28 cellular contexts compared by ENCODE assay signal in genomic region chr21:42858957-42859890, GRCh38.
"Had no signal": no experiment of that assay in that cellular context is flagged by ENCODE, and none has a peak within 500 bp of the region (broad histone marks: within the 10 kb centered on the region; RNA-seq: fewer than 3 reads in every experiment).

No MANE protein-coding gene starts in this region.

- H3K4me3 Mint-ChIP-seq: activated naive CD4-positive, alpha-beta T cell treated with anti-CD3 and anti-CD28 coated beads, Interleukin-2, amount 50 U/mL, for 24 hours; activated naive CD8-positive, alpha-beta T cell treated with anti-CD3 and anti-CD28 coated beads, Interleukin-2, amount 50 U/mL, for 24 hours; activated T-cell treated with anti-CD3 and anti-CD28 coated beads, Interleukin-2, amount 50 U/mL, for 4 hours; dendritic cell treated with granulocyte-macrophage colony-stimulating factor and Interleukin-4, amounts not matched to agents 40 ng/mL and 50 ng/mL, for 4 days; mesothelial cell of epicardium; naive B cell; stimulated activated effector memory CD8-positive, alpha-beta T cell treated with anti-CD3 and anti-CD28 coated beads, Interleukin-12 subunit alpha, Interleukin-12 subunit beta, amount 100 ng/mL, for 72 hours; T-helper 2 cell treated with Interferon-gamma antibody and Interleukin-4, amounts not matched to agents 5 μg/mL and 100 μg/mL, for 36 hours had no signal

- H3K9me3 Mint-ChIP-seq: activated naive CD4-positive, alpha-beta T cell treated with anti-CD3 and anti-CD28 coated beads, Interleukin-2, amount 50 U/mL, for 24 hours; activated naive CD8-positive, alpha-beta T cell treated with anti-CD3 and anti-CD28 coated beads, Interleukin-2, amount 50 U/mL, for 24 hours; activated T-cell treated with anti-CD3 and anti-CD28 coated beads, Interleukin-2, amount 50 U/mL, for 4 hours; activated T-helper 2 cell treated with anti-CD3 and anti-CD28 coated beads, Interferon-gamma antibody, Interleukin-2, Interleukin-4, amounts not matched to agents 10 μg/mL and 5 μg/mL and 100 μg/mL, durations not matched to agents 14 hours and 24 hours and 36 hours; dendritic cell treated with granulocyte-macrophage colony-stimulating factor and Interleukin-4, amounts not matched to agents 40 ng/mL and 50 ng/mL, for 4 days; mesothelial cell of epicardium; naive B cell; stimulated activated effector memory CD8-positive, alpha-beta T cell treated with anti-CD3 and anti-CD28 coated beads, Interleukin-12 subunit alpha, Interleukin-12 subunit beta, amount 100 ng/mL, for 72 hours; T-helper 2 cell treated with Interferon-gamma antibody and Interleukin-4, amounts not matched to agents 5 μg/mL and 100 μg/mL, for 36 hours had no signal

- DNase-seq: activated CD4-positive, alpha-beta T cell treated with anti-CD3 and anti-CD28 coated beads for 48 hours; activated CD4-positive, alpha-beta T cell treated with anti-CD3 and anti-CD28 coated beads, Interleukin-2, amount 50 U/mL, for 48 hours; activated CD8-positive, alpha-beta memory T cell treated with anti-CD3 and anti-CD28 coated beads, Interleukin-2, amount 50 U/mL, for 4 hours; activated naive CD8-positive, alpha-beta T cell treated with anti-CD3 and anti-CD28 coated beads, Interleukin-2, amount 50 U/mL, for 24 hours; activated T-cell treated with anti-CD3 and anti-CD28 coated beads, Interleukin-2, amount 50 U/mL, for 4 hours; amygdala; caudate nucleus; effector CD4-positive, alpha-beta T cell; left colon; naive B cell; retina; small intestine; stimulated activated CD4-positive, alpha-beta T cell treated with anti-CD3 and anti-CD28 coated beads, Interleukin-4, amount 100 ng/mL, for 24 hours; stomach; T-helper 1 cell; thyroid gland; upper lobe of right lung had no signal

- H3K27me3 ChIP-seq: hepatocyte, pancreas, stomach, thyroid gland, upper lobe of right lung had no signal

- H3K27ac ChIP-seq: hepatocyte, pancreas, prostate gland, stomach, thyroid gland, upper lobe of right lung had no signal

- H3K4me1 ChIP-seq: pancreas, prostate gland had no signal

- H3K4me2 ChIP-seq: hepatocyte had no signal

- H3K79me2 ChIP-seq: hepatocyte had no signal

- H2AFZ ChIP-seq: hepatocyte had no signal

- H3K4me3 ChIP-seq: hepatocyte, pancreas, prostate gland, stomach, thyroid gland, upper lobe of right lung had no signal

- H3K27ac Mint-ChIP-seq: activated naive CD4-positive, alpha-beta T cell treated with anti-CD3 and anti-CD28 coated beads, Interleukin-2, amount 50 U/mL, for 24 hours; activated naive CD8-positive, alpha-beta T cell treated with anti-CD3 and anti-CD28 coated beads, Interleukin-2, amount 50 U/mL, for 24 hours; activated T-helper 2 cell treated with anti-CD3 and anti-CD28 coated beads, Interferon-gamma antibody, Interleukin-2, Interleukin-4, amounts not matched to agents 10 μg/mL and 5 μg/mL and 100 μg/mL, durations not matched to agents 14 hours and 24 hours and 36 hours; dendritic cell treated with granulocyte-macrophage colony-stimulating factor and Interleukin-4, amounts not matched to agents 40 ng/mL and 50 ng/mL, for 4 days; mesothelial cell of epicardium; stimulated activated effector memory CD8-positive, alpha-beta T cell treated with anti-CD3 and anti-CD28 coated beads, Interleukin-12 subunit alpha, Interleukin-12 subunit beta, amount 100 ng/mL, for 72 hours; T-helper 2 cell treated with Interferon-gamma antibody and Interleukin-4, amounts not matched to agents 5 μg/mL and 100 μg/mL, for 36 hours had no signal

- H3K27me3 Mint-ChIP-seq: activated naive CD4-positive, alpha-beta T cell treated with anti-CD3 and anti-CD28 coated beads, Interleukin-2, amount 50 U/mL, for 24 hours; activated naive CD8-positive, alpha-beta T cell treated with anti-CD3 and anti-CD28 coated beads, Interleukin-2, amount 50 U/mL, for 24 hours; dendritic cell treated with granulocyte-macrophage colony-stimulating factor and Interleukin-4, amounts not matched to agents 40 ng/mL and 50 ng/mL, for 4 days; naive B cell had no signal

- H3K9me3 ChIP-seq: pancreas, prostate gland, stomach, thyroid gland, upper lobe of right lung had no signal

- H3K4me1 Mint-ChIP-seq: mesothelial cell of epicardium had no signal

- ATAC-seq: activated CD4-positive, CD25-positive, alpha-beta regulatory T cell treated with anti-CD3 and anti-CD28 coated beads, Interleukin-2, amount 50 U/mL, for 24 hours; activated naive CD8-positive, alpha-beta T cell treated with anti-CD3 and anti-CD28 coated beads, Interleukin-2, amount 50 U/mL, for 24 hours; activated T-cell treated with anti-CD3 and anti-CD28 coated beads, Interleukin-2, amount 50 U/mL, for 4 hours; left colon; sciatic nerve; stimulated activated effector memory CD8-positive, alpha-beta T cell treated with anti-CD3 and anti-CD28 coated beads, Interleukin-12 subunit alpha, Interleukin-12 subunit beta, amount 100 ng/mL, for 72 hours; upper lobe of right lung had no signal
